Comparison of ENCODE assay signal across 8 cellular contexts in the genomic region with DNA sequence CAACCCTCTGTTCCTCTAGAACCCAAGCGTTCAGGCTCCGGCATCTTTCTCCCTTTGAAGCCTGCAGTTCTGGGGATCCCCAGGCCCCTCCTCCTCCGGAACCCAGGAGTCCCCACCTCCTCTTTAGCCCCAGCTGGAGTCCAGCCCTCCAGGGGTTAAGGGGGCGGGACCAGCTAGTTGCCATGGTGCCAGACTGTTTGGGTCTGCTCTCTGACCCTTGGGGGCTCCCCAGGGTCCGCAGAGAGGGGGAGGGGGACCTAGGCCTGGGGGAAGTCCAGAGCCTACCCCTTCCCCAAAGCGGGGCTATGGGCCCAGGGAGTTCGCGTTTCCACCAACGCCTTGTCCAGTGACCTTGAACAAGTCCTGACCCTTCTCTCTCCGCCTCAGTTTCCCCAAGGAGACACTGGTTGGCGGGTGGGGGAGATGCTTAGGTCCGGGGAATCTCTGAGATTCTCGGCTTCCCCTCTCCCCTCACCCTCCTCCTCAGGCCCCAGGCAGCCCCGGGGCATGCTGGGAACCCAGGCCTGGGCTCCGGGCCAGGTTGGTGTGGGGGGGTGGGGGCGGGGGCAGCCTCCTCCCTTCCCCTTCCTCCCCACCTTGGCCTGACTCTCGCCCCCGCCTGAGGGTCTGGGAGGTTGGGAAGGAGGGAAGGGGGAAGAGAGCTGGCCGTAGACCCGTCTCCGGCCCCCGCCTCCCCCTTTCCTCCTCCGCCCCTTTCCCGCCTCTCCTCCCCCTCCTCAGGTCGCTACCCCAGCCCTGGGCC. TPM values are rescaled to one million over a fixed set of nuclear protein-coding genes. Genes with fewer than 3 reads are reported as not detected.
DNase-seq lines count a peak whose midpoint lies in the region; ATAC-seq and TF ChIP-seq lines count a peak whose summit lies in the region.

No MANE protein-coding gene starts in this region.

- H3K9me3 Mint-ChIP-seq in activated naive CD8-positive, alpha-beta T cell treated with anti-CD3 and anti-CD28 coated beads, Interleukin-2, amount 10 ng/mL, durations not matched to agents 7 days and 5 days: peaks cover 2% of the 10 kb centered on the region

- intact Hi-C loops in Right ventricle myocardium inferior (cut with DNase I): no loop called here
- intact Hi-C loops in upper lobe of right lung (cut with DNase I): no loop called here

- H3K4me3 ChIP-seq in ACC112 (ENCODE audit: low read depth, low read length): peak overlapping the region; percentile 93
- peak overlapping the region; percentile 85 for H3K4me3 ChIP-seq in upper lobe of right lung

- no peaks in the 10 kb centered on the region for H3K27me3 ChIP-seq in ACC112 (ENCODE audit: insufficient read depth, low read length)
- H3K27me3 ChIP-seq in upper lobe of right lung: no peaks in the 10 kb centered on the region

- H3K4me1 Mint-ChIP-seq in activated naive CD8-positive, alpha-beta T cell treated with anti-CD3 and anti-CD28 coated beads, Interleukin-2, amount 10 ng/mL, durations not matched to agents 7 days and 5 days: peaks cover 4% of the 10 kb centered on the region

- H3K36me3 ChIP-seq in ACC112 (ENCODE audit: insufficient read depth, low read length) (no peaks in the 10 kb centered on the region), upper lobe of right lung (peaks cover 13% of the 10 kb centered on the region)

- DNase-seq in HK-2 (ENCODE audit: unreplicated experiment) (peak; percentile 76), RPMI8226 (peak; percentile 68), Right ventricle myocardium inferior (ENCODE audit: missing footprints) (peak; percentile 82), occipital lobe (lab: John Stamatoyannopoulos, UW) (peak; percentile 44), upper lobe of right lung (peak; percentile 81)
- peak; percentile 58 for DNase-seq in activated naive CD8-positive, alpha-beta T cell treated with anti-CD3 and anti-CD28 coated beads, Interleukin-2, amount 10 ng/mL, durations not matched to agents 7 days and 5 days

- H3K4me1 ChIP-seq in ACC112 (ENCODE audit: control insufficient read depth, insufficient read depth, low read length, unreplicated experiment): peaks cover 26% of the 10 kb centered on the region
- H3K4me1 ChIP-seq in upper lobe of right lung: peaks cover 20% of the 10 kb centered on the region

- H2AFZ ChIP-seq in ACC112 (ENCODE audit: low read length, unreplicated experiment): no peak overlapping the region

- no peaks in the 10 kb centered on the region for H3K36me3 Mint-ChIP-seq in activated naive CD8-positive, alpha-beta T cell treated with anti-CD3 and anti-CD28 coated beads, Interleukin-2, amount 10 ng/mL, durations not matched to agents 7 days and 5 days

- POLR2A ChIA-PET in activated naive CD8-positive, alpha-beta T cell treated with anti-CD3 and anti-CD28 coated beads, Interleukin-2, amount 10 ng/mL, durations not matched to agents 7 days and 5 days (lab: Charles Lee): no interaction called here

- peak overlapping the region; percentile 78 for H3K27ac Mint-ChIP-seq in activated naive CD8-positive, alpha-beta T cell treated with anti-CD3 and anti-CD28 coated beads, Interleukin-2, amount 10 ng/mL, durations not matched to agents 7 days and 5 days

- peak; percentile 69 for ATAC-seq in activated naive CD8-positive, alpha-beta T cell treated with anti-CD3 and anti-CD28 coated beads, Interleukin-2, amount 10 ng/mL, durations not matched to agents 7 days and 5 days (ENCODE audit: low read depth)
- ATAC-seq in Right ventricle myocardium inferior (peak; percentile 32), upper lobe of right lung (peak; percentile 52), HG02642 (IDR thresholded peaks at IDR 0.05; ENCODE audit: poor library complexity, unreplicated experiment) (no peak)

- TF ChIP-seq CTCF in upper lobe of right lung (IDR thresholded peaks at IDR 0.05): no peak

- peaks cover 70% of the 10 kb centered on the region for H3K79me2 ChIP-seq in ACC112 (ENCODE audit: control insufficient read depth, insufficient read depth, low read length, unreplicated experiment)

- H3K9me3 ChIP-seq in upper lobe of right lung: no peaks in the 10 kb centered on the region

- H3K27ac ChIP-seq in ACC112 (ENCODE audit: low read depth, low read length): peak overlapping the region; percentile 91
- peak overlapping the region; percentile 90 for H3K27ac ChIP-seq in upper lobe of right lung

- H3K4me3 Mint-ChIP-seq in activated naive CD8-positive, alpha-beta T cell treated with anti-CD3 and anti-CD28 coated beads, Interleukin-2, amount 10 ng/mL, durations not matched to agents 7 days and 5 days: peak overlapping the region; percentile 79

- H3K27me3 Mint-ChIP-seq in activated naive CD8-positive, alpha-beta T cell treated with anti-CD3 and anti-CD28 coated beads, Interleukin-2, amount 10 ng/mL, durations not matched to agents 7 days and 5 days: peaks cover 17% of the 10 kb centered on the region

RNA-seq across cellular contexts. Expression of gene SPACA6, which starts 2.6 kb away (rescaled TPM):
- total RNA-seq in activated naive CD8-positive, alpha-beta T cell treated with anti-CD3 and anti-CD28 coated beads, Interleukin-2, amount 10 ng/mL, durations not matched to agents 7 days and 5 days: 1 to 10 TPM; 4.8 TPM
- 14.6 TPM for total RNA-seq in Right ventricle myocardium inferior
- 3.9 TPM for total RNA-seq in occipital lobe
- 24.0 TPM for total RNA-seq in upper lobe of right lung

RNA-seq across cellular contexts. Expression of gene HAS1, which starts 33.3 kb away (rescaled TPM):
- not detected for total RNA-seq in activated naive CD8-positive, alpha-beta T cell treated with anti-CD3 and anti-CD28 coated beads, Interleukin-2, amount 10 ng/mL, durations not matched to agents 7 days and 5 days
- total RNA-seq in Right ventricle myocardium inferior (0.57 TPM), occipital lobe (2.3 TPM), upper lobe of right lung (3.7 TPM)

RNA-seq across cellular contexts. Expression of gene SIGLEC14, which starts 43.9 kb away (rescaled TPM):
- total RNA-seq in activated naive CD8-positive, alpha-beta T cell treated with anti-CD3 and anti-CD28 coated beads, Interleukin-2, amount 10 ng/mL, durations not matched to agents 7 days and 5 days: under 1 TPM; 0.33 to 0.57 TPM
- 1.2 TPM for total RNA-seq in Right ventricle myocardium inferior
- 0.16 TPM for total RNA-seq in occipital lobe
- 11.8 TPM for total RNA-seq in upper lobe of right lung
